3 cellular contexts compared by ENCODE assay signal in genomic region chr14:99058542-99058941, GRCh38.
"Had no signal": no experiment of that assay in that cellular context is flagged by ENCODE, and none has a peak within 500 bp of the region (broad histone marks: within the 10 kb centered on the region; RNA-seq: fewer than 3 reads in every experiment).

No MANE protein-coding gene starts in this region.

- DNase-seq: GDM1, GF-D8 had no signal

- H3K4me3 ChIP-seq: GM12878 had no signal

- ATAC-seq: GM12878 had no signal
